Comparison of ENCODE assay signal across 8 cellular contexts in the genomic region with DNA sequence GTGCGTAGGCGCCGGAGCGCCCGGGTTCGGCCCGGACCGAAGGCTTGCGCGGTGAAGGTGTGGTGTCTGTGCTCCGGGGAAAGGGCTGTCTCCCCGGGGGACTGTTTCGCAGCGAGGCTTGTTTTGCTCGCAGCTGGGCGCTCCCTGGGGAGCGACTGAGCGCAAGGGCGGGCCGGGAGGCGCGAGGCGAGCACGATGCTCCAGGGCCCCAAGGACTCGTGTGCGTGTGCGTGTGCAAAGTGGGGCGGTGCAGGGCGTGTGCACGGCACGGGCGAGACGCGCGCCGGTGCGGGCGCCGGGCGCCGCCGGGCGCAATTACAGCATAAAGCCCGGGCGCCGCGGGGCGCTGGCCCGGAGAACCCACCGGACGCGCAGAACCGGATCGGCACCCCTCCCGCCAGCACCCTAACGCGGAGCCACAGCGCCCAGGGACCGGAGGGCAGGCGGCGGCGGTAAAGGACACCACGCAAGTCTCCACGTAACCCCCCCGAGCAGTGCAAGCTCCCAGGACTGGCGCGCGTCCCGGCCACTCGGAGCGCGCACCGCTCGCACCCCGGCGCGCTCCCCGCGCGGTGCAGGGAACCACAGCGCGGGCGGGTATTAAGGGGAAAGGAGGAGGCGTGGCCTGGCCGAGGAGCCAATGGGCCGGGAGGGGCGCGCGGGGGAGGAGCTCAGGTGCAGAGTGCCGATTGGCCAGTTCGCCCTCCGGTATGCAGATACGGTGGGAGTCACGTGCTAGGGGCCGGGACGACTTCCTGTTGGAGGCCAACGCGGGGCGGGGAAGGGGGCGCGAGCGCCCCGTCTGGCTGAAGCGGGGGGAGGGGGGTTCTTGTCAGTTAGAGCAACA. TPM values are rescaled to one million over a fixed set of nuclear protein-coding genes. Genes with fewer than 3 reads are reported as not detected.
DNase-seq lines count a peak whose midpoint lies in the region; ATAC-seq lines count a peak whose summit lies in the region.

A gene with protein sequence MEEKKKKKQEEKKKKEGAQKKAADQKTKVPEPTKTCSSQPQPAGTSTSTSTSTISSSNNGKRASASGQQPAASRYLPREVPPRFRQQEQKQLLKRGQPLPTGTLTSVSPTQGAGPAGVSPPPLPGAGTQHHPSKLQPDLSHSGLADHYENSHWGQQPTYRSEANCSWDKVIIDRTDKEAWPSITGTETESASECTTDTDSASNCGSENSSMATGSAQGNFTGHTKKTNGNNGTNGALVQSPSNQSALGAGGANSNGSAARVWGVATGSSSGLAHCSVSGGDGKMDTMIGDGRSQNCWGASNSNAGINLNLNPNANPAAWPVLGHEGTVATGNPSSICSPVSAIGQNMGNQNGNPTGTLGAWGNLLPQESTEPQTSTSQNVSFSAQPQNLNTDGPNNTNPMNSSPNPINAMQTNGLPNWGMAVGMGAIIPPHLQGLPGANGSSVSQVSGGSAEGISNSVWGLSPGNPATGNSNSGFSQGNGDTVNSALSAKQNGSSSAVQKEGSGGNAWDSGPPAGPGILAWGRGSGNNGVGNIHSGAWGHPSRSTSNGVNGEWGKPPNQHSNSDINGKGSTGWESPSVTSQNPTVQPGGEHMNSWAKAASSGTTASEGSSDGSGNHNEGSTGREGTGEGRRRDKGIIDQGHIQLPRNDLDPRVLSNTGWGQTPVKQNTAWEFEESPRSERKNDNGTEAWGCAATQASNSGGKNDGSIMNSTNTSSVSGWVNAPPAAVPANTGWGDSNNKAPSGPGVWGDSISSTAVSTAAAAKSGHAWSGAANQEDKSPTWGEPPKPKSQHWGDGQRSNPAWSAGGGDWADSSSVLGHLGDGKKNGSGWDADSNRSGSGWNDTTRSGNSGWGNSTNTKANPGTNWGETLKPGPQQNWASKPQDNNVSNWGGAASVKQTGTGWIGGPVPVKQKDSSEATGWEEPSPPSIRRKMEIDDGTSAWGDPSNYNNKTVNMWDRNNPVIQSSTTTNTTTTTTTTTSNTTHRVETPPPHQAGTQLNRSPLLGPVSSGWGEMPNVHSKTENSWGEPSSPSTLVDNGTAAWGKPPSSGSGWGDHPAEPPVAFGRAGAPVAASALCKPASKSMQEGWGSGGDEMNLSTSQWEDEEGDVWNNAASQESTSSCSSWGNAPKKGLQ (N-terminal part only) (plus strand): TSS at position 835 of the 847 bp plus-strand sequence. CDS start 45,504 bp downstream, outside the sequence.

- DNase-seq in AG08395 (ENCODE audit: low spot score) (peak; percentile 100), NCI-H226 (peak; percentile 98), caudate nucleus (lab: John Stamatoyannopoulos, UW) (peak; percentile 83 to 100 (median 99)), immature natural killer cell (peak; percentile 99 to 100 (median 100)), smooth muscle cell of the brain vasculature (ENCODE audit: low read depth, low spot score) (peak; percentile 91)
- peak; percentile 97 to 100 (median 98) for DNase-seq in activated CD4-positive, CD25-positive, alpha-beta regulatory T cell (lab: John Stamatoyannopoulos, UW)

- H3K4me3 Mint-ChIP-seq in immature natural killer cell, result peak within 1 kb of the TSS; percentile 89 to 98 (median 94)

- H3K4me1 Mint-ChIP-seq in immature natural killer cell, result peaks cover 45 to 53% of the 10 kb centered on the region in 2 donors

- H3K27ac Mint-ChIP-seq in immature natural killer cell, result peak within 1 kb of the TSS; percentile 86 to 96 (median 90)

- no peaks in the 10 kb centered on the region for H3K9me3 Mint-ChIP-seq in immature natural killer cell

- peaks cover 9 to 24% (median 16%) of the 10 kb centered on the region in 3 donors for H3K27me3 Mint-ChIP-seq in immature natural killer cell (ENCODE audit: low read depth in 3 of 3)

- peak; percentile 84 for ATAC-seq in GM18907 (IDR thresholded peaks at IDR 0.05; ENCODE audit: unreplicated experiment)
- ATAC-seq in HG03159 (IDR thresholded peaks at IDR 0.05; ENCODE audit: unreplicated experiment), result peak; percentile 85

- peak within 1 kb of the TSS; percentile 81 for H3K27ac ChIP-seq in caudate nucleus (ENCODE audit: low read depth, low read length)

- H3K36me3 Mint-ChIP-seq in immature natural killer cell, result no peaks in the 10 kb centered on the region

RNA-seq across cellular contexts. Expression of the gene that starts here (rescaled TPM):
- polyA plus RNA-seq in immature natural killer cell, result 1 to 10 TPM in 2 of 3 donors, under 1 TPM in 1; 0.71 to 5.5 (median 4.8) TPM

Comparison
In these comparisons a context has a peak if more than half of its experiments do, and no peak if none do; other contexts are left out.
1. Peak in every context shown above with its lines: DNase-seq, ATAC-seq and H3K27ac ChIP-seq.